22 cellular contexts compared by ENCODE assay signal in the genomic region with DNA sequence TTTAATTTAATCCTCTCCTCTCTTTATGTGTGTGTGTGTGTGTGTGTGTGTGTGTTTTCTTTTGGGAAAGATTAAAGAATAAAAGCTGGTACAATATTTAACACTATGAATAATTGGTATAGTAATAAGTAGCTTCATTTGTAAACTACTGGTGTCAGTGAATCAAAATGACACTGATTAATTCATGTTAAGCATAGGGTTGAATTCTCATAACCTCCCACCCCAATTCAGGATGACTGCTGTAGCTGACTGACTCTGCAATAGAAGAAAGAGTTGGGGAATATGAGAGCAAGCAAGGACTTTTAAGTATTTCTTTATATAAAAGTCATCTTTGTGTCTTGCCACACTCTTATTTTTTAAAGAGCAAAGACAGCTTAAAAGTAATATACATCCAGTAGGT.
"Had no signal": no experiment of that assay in that cellular context is flagged by ENCODE, and none has a peak within 500 bp of the region (broad histone marks: within the 10 kb centered on the region; RNA-seq: fewer than 3 reads in every experiment).

No MANE protein-coding gene starts in this region.

- H2AFZ ChIP-seq: parathyroid adenoma had no signal

- H3K27ac Mint-ChIP-seq: dendritic cell treated with granulocyte-macrophage colony-stimulating factor and Interleukin-4, amounts not matched to agents 40 ng/mL and 50 ng/mL, for 4 days; natural killer cell; stimulated activated naive CD8-positive, alpha-beta T cell treated with anti-CD3 and anti-CD28 coated beads, Interleukin-15, Interleukin-2, amounts not matched to agents 100 ng/mL and 50 ng/mL, for 24 hours had no signal

- H3K27me3 ChIP-seq: esophagus muscularis mucosa, gastrocnemius medialis, heart right ventricle, right lobe of liver, tibial artery, upper lobe of left lung, vagina had no signal

- H3K4me3 ChIP-seq: esophagus muscularis mucosa, gastrocnemius medialis, heart right ventricle, prostate gland, right lobe of liver, tibial artery, upper lobe of left lung, vagina had no signal

- H3K9me3 Mint-ChIP-seq: dendritic cell treated with granulocyte-macrophage colony-stimulating factor and Interleukin-4, amounts not matched to agents 40 ng/mL and 50 ng/mL, for 4 days had no signal

- H3K36me3 ChIP-seq: prostate gland had no signal

- ATAC-seq: effector memory CD8-positive, alpha-beta T cell; gastrocnemius medialis; heart right ventricle; left lobe of liver; natural killer cell; right lobe of liver; stimulated activated memory B cell treated with anti-CD40 and anti-IgM and Interleukin-4, amounts not matched to agents 10 μg/mL and 1 μg/mL and 100 μg/mL, for 72 hours had no signal

- H3K79me2 ChIP-seq: parathyroid adenoma had no signal

- H3K9me3 ChIP-seq: gastrocnemius medialis, prostate gland, right lobe of liver, tibial artery, upper lobe of left lung, vagina had no signal

- H3K4me1 ChIP-seq: gastrocnemius medialis, heart right ventricle, parathyroid adenoma, prostate gland, right lobe of liver, tibial artery, upper lobe of left lung, vagina had no signal

- H3K27ac ChIP-seq: epithelial cell of prostate, esophagus muscularis mucosa, gastrocnemius medialis, heart right ventricle, parathyroid adenoma, prostate gland, right lobe of liver, tibial artery, upper lobe of left lung, vagina had no signal

- H3K27me3 Mint-ChIP-seq: dendritic cell treated with granulocyte-macrophage colony-stimulating factor and Interleukin-4, amounts not matched to agents 40 ng/mL and 50 ng/mL, for 4 days; effector memory CD8-positive, alpha-beta T cell; stimulated activated memory B cell treated with anti-CD40 and anti-IgM and Interleukin-4, amounts not matched to agents 10 μg/mL and 1 μg/mL and 100 μg/mL, for 72 hours; stimulated activated naive CD8-positive, alpha-beta T cell treated with anti-CD3 and anti-CD28 coated beads, Interleukin-15, Interleukin-2, amounts not matched to agents 100 ng/mL and 50 ng/mL, for 24 hours had no signal

- DNase-seq: effector memory CD8-positive, alpha-beta T cell; gastrocnemius medialis; heart right ventricle; hypothalamus; islet precursor cell; mammary epithelial cell; natural killer cell; occipital lobe; right lobe of liver; stimulated activated CD4-positive, alpha-beta T cell treated with anti-CD3 and anti-CD28 coated beads, Interleukin-4, amount 100 ng/mL, for 1 hour; stimulated activated CD8-positive, alpha-beta memory T cell treated with anti-CD3 and anti-CD28 coated beads, Interleukin-4, amount 100 ng/mL, for 48 hours; tibial artery; upper lobe of left lung had no signal

- H3K9ac ChIP-seq: parathyroid adenoma had no signal

- H3K4me3 Mint-ChIP-seq: dendritic cell treated with granulocyte-macrophage colony-stimulating factor and Interleukin-4, amounts not matched to agents 40 ng/mL and 50 ng/mL, for 4 days; effector memory CD8-positive, alpha-beta T cell; natural killer cell; stimulated activated memory B cell treated with anti-CD40 and anti-IgM and Interleukin-4, amounts not matched to agents 10 μg/mL and 1 μg/mL and 100 μg/mL, for 72 hours; stimulated activated naive CD8-positive, alpha-beta T cell treated with anti-CD3 and anti-CD28 coated beads, Interleukin-15, Interleukin-2, amounts not matched to agents 100 ng/mL and 50 ng/mL, for 24 hours had no signal
